Comparison of ENCODE assay signal across 10 cellular contexts in the genomic region with DNA sequence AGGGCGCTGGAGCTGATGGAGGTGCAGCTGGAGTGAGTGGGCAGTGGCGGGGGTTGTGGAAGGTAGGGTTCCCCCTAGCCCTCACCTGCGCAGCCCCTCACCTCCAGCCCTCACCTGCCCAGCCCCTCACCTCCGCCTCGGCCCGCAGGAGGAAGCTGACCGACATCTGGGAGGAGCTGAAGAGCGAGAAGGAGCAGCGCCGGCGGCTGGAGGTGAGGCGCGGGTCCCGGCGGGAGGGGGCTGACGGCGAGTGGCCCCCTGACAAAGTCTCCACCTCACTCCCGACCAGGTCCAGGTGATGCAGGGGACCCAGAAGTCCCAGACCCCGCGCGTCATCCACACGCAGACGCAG. TPM values are rescaled to one million over a fixed set of nuclear protein-coding genes. Genes with fewer than 3 reads are reported as not detected.
A peak's percentile ranks its signal among the peaks of the same experiment; 100 is the strongest.
DNase-seq lines count a peak whose midpoint lies in the region; ATAC-seq, FAIRE-seq and TF ChIP-seq lines count a peak whose summit lies in the region.
"Had no signal": no experiment of that assay in that cellular context is flagged by ENCODE, and none has a peak within 500 bp of the region (broad histone marks: within the 10 kb centered on the region; RNA-seq: fewer than 3 reads in every experiment).

No MANE protein-coding gene starts in this region.

- H3K4me2 ChIP-seq in GM12878 (ENCODE audit: control insufficient read depth, insufficient read depth): peak overlapping the region; percentile 89
- H3K4me2 ChIP-seq: A549 had no signal

- BruUV-seq in GM12878 (replicated peaks; lab: Mats Ljungman, UMichigan): TSS peak; percentile 35

- TF ChIP-seq RAD21 in GM12878 (IDR thresholded peaks at IDR 0.05; ENCODE audit: insufficient read depth, low read depth, low read length): no peak

- peak overlapping the region; percentile 28 for H2AFZ ChIP-seq in GM12878 (ENCODE audit: control insufficient read depth, low read depth, low read length)

- TF ChIP-seq EP300 in GM12878 (IDR thresholded peaks at IDR 0.05; ENCODE audit: borderline replicate concordance in 1 of 2, control insufficient read depth in 1 of 2, low read depth in 2 of 2, low read length in 2 of 2): no peak

- H3K27me3 Mint-ChIP-seq in T-helper 2 cell treated with Interferon-gamma antibody and Interleukin-4, amounts not matched to agents 5 μg/mL and 100 μg/mL, for 36 hours (ENCODE audit: low read depth): peaks cover 3% of the 10 kb centered on the region

- WGBS in GM12878 (ENCODE audit: insufficient coverage, insufficient replicate concordance, low lambda C conversion rate, missing lambda C conversion rate): 8% methylated on average over 23 of the region's 23 CpGs
- WGBS in right lobe of liver (ENCODE audit: insufficient coverage, low coverage, low lambda C conversion rate, missing lambda C conversion rate): 33% methylated on average over 1 of the region's 23 CpGs

- no peaks in the 10 kb centered on the region; the same call in 1 of the 2 replicates for H4K20me1 ChIP-seq in GM12878 (ENCODE audit: control insufficient read depth, insufficient read depth)

- RAD21 ChIA-PET in GM12878 (lab: Charles Lee; ENCODE audit: unreplicated experiment): no interaction called here

- no peaks in the 10 kb centered on the region for H3K36me3 ChIP-seq in GM12878 (ENCODE audit: control insufficient read depth in 2 of 2, insufficient read depth in 2 of 2, low read length in 1 of 2)
- H3K36me3 ChIP-seq in right lobe of liver: no peaks in the 10 kb centered on the region
- no peaks in the 10 kb centered on the region for H3K36me3 ChIP-seq in thoracic aorta
- no peaks in the 10 kb centered on the region for H3K36me3 ChIP-seq in mucosa of descending colon (ENCODE audit: low read depth)

- no peak for FAIRE-seq in GM12878 (lab: Jason Lieb, UNC)
- FAIRE-seq: A549 had no signal

- H3K27ac ChIP-seq in GM12878 (ENCODE audit: control insufficient read depth, insufficient read depth): no peak overlapping the region
- H3K27ac ChIP-seq in right lobe of liver: no peak overlapping the region
- peak overlapping the region; percentile 87 to 99 for H3K27ac ChIP-seq in thoracic aorta
- H3K27ac ChIP-seq: A549 had no signal

- SMC1A ChIA-PET in GM12878 (lab: Charles Lee; ENCODE audit: uncharacterized antibody, unreplicated experiment): no interaction called here

- intact Hi-C loops in GM12878 (cut with micrococcal nuclease; ENCODE audit: unreplicated experiment) (no loop called here), right lobe of liver (cut with DNase I) (no loop called here), mucosa of descending colon (cut with DNase I, micrococcal nuclease) (no loop called here)

- peaks cover 24% of the 10 kb centered on the region for H3K4me1 ChIP-seq in GM12878 (ENCODE audit: control insufficient read depth, insufficient read depth, low read length)
- H3K4me1 ChIP-seq in right lobe of liver: peaks cover 0 to 10% (median 4%) of the 10 kb centered on the region in 4 donors
- peaks cover 25 to 35% of the 10 kb centered on the region in 2 donors for H3K4me1 ChIP-seq in thoracic aorta (ENCODE audit: control insufficient read depth in 1 of 2, low read depth in 2 of 2)
- peaks cover 20% of the 10 kb centered on the region for H3K4me1 ChIP-seq in mucosa of descending colon (ENCODE audit: low read depth)

- TF ChIP-seq POLR2A in GM12878 (IDR thresholded peaks at IDR 0.05; ENCODE audit: low read depth, low read length): no peak
- TF ChIP-seq POLR2A in right lobe of liver (IDR thresholded peaks at IDR 0.05): no peak

- H3K9ac ChIP-seq in GM12878 (ENCODE audit: control insufficient read depth, insufficient read depth, low read length): no peak overlapping the region; the same call in 1 of the 2 replicates

- ATAC-seq in GM12878 (no peak), right lobe of liver (no peak), thoracic aorta (ENCODE audit: insufficient number of reproducible peaks, low FRiP score, low read depth) (no peak), mucosa of descending colon (no peak)
- ATAC-seq: A549 had no signal

- peaks cover 11% of the 10 kb centered on the region for H3K36me3 Mint-ChIP-seq in T-helper 2 cell treated with Interferon-gamma antibody and Interleukin-4, amounts not matched to agents 5 μg/mL and 100 μg/mL, for 36 hours (ENCODE audit: low read depth)

- H3K4me3 Mint-ChIP-seq in T-helper 2 cell treated with Interferon-gamma antibody and Interleukin-4, amounts not matched to agents 5 μg/mL and 100 μg/mL, for 36 hours: peak overlapping the region; percentile 27

- no peaks in the 10 kb centered on the region for H3K9me3 ChIP-seq in GM12878 (replicated peaks; ENCODE audit: control insufficient read depth, insufficient read depth, low read length)
- no peaks in the 10 kb centered on the region for H3K9me3 ChIP-seq in right lobe of liver
- no peaks in the 10 kb centered on the region for H3K9me3 ChIP-seq in thoracic aorta
- no peaks in the 10 kb centered on the region for H3K9me3 ChIP-seq in mucosa of descending colon
- H3K9me3 ChIP-seq: A549 had no signal

- TF ChIP-seq CTCF in GM12878 (IDR thresholded peaks at IDR 0.05 in 2 of 3, conservative IDR thresholded peaks at IDR 0.05 in 1 of 3; ENCODE audit: control insufficient read depth in 2 of 3, extremely low read depth in 1 of 3, insufficient read depth in 1 of 3, low read depth in 3 of 3, low read length in 3 of 3): no peak
- TF ChIP-seq CTCF in right lobe of liver (IDR thresholded peaks at IDR 0.05): no peak
- TF ChIP-seq CTCF in thoracic aorta (IDR thresholded peaks at IDR 0.05): no peak
- no peak for TF ChIP-seq CTCF in mucosa of descending colon (IDR thresholded peaks at IDR 0.05)

- POLR2A ChIA-PET in GM12878 (lab: Charles Lee): no interaction called here

- peak overlapping the region; percentile 32; the same call in 1 of the 2 replicates for H3K4me3 ChIP-seq in GM12878
- peak overlapping the region in 2 of 3 donors; percentile 2 to 64 for H3K4me3 ChIP-seq in right lobe of liver
- peak overlapping the region; percentile 99 for H3K4me3 ChIP-seq in thoracic aorta
- H3K4me3 ChIP-seq in mucosa of descending colon: no peak overlapping the region
- H3K4me3 ChIP-seq: A549 had no signal

- no peak for DNase-seq in T-helper 2 cell treated with Interferon-gamma antibody and Interleukin-4, amounts not matched to agents 5 μg/mL and 100 μg/mL, for 36 hours (ENCODE audit: low spot score)
- no peak for DNase-seq in T-helper 2 cell
- DNase-seq in GM12878 (ENCODE audit: low read depth, low spot score): no peak
- DNase-seq in right lobe of liver: no peak
- DNase-seq in thoracic aorta (ENCODE audit: low spot score): no peak
- no peak for DNase-seq in mucosa of descending colon
- no peak for DNase-seq in dedifferentiated amniotic fluid mesenchymal stem cell (ENCODE audit: extremely low spot score)
- no peak for DNase-seq in stimulated activated CD4-positive, alpha-beta T cell treated with anti-CD3 and anti-CD28 coated beads, Interleukin-2, amount 100 ng/mL, for 24 hours
- DNase-seq: NK-92 treated with Interleukin-12 subunit alpha and Interleukin-12 subunit beta, amount 100 ng/mL, for 24 hours had no signal

- H3K27me3 ChIP-seq in GM12878 (replicated peaks in 1 of 2; ENCODE audit: control insufficient read depth in 2 of 2, insufficient read depth in 2 of 2, low read length in 1 of 2): no peaks in the 10 kb centered on the region
- no peaks in the 10 kb centered on the region for H3K27me3 ChIP-seq in right lobe of liver
- H3K27me3 ChIP-seq in thoracic aorta (replicated peaks; ENCODE audit: insufficient read depth): no peaks in the 10 kb centered on the region

- H3K9me3 Mint-ChIP-seq in T-helper 2 cell treated with Interferon-gamma antibody and Interleukin-4, amounts not matched to agents 5 μg/mL and 100 μg/mL, for 36 hours: no peaks in the 10 kb centered on the region

- H3K79me2 ChIP-seq in GM12878 (ENCODE audit: control insufficient read depth, insufficient read depth, low read length): no peaks in the 10 kb centered on the region

- CTCF ChIA-PET in GM12878 (lab: Yijun Ruan, JAX): no interaction called here

- in situ Hi-C loops in GM12878 (cut with MboI): no loop called here

- H3K4me1 Mint-ChIP-seq in T-helper 2 cell treated with Interferon-gamma antibody and Interleukin-4, amounts not matched to agents 5 μg/mL and 100 μg/mL, for 36 hours (ENCODE audit: low read depth): peaks cover 17% of the 10 kb centered on the region

- no peak overlapping the region for H3K27ac Mint-ChIP-seq in T-helper 2 cell treated with Interferon-gamma antibody and Interleukin-4, amounts not matched to agents 5 μg/mL and 100 μg/mL, for 36 hours

RNA-seq across cellular contexts. Expression of gene EVA1B, which starts 2.7 kb away (rescaled TPM):
- 1.2 TPM in 1 of 2 replicates, not detected in the other for total RNA-seq in GM12878 (2013; cell fraction: nucleolus; rRNA removed)
- 6.4 and 6.9 TPM in 2 replicates for total RNA-seq in GM12878 (2014; rRNA removed)
- 0.32 and 0.45 TPM in 2 replicates for total RNA-seq in GM12878 (2014; rRNA removed; fragmentation: Illumina TruSeq; extraction: Trizol)
- 5.3 and 6.1 TPM in 2 replicates for total RNA-seq in GM12878 (2021)
- polyA plus RNA-seq in GM12878 (2011; ENCODE audit: low read depth): 2.1 TPM
- 0.58 TPM in 1 of 2 replicates, not detected in the other for polyA plus RNA-seq in GM12878 (2011; rRNA removed)
- 1.5 and 2.1 TPM in 2 replicates for polyA plus RNA-seq in GM12878 (2011; cell fraction: cytosol; rRNA removed)
- polyA plus RNA-seq in GM12878 (2011; cell fraction: nucleus; rRNA removed): 1.0 TPM in 2 replicates
- polyA plus RNA-seq in GM12878 (2012): 9.5 and 12.8 TPM in 2 replicates
- not detected in 2 replicates for polyA plus RNA-seq in GM12878 (2014; fragmentation: Illumina TruSeq; extraction: Trizol)
- under 1 TPM in 1 of 2 experiments, not detected in 1; 0.15 TPM for polyA plus RNA-seq in GM12878 (2014; fragmentation: Nextera tagmentation; extraction: Ambion mirVana)
- polyA plus RNA-seq in GM12878 (2014; rRNA removed): 3.4 and 6.7 TPM in 2 replicates
- polyA plus RNA-seq in GM12878 (2016; fragmentation: Nextera tagmentation; extraction: Ambion mirVana): 1 to 10 TPM; 2.7 to 3.2 TPM
- 0.21 TPM in 1 of 2 replicates, not detected in the other for polyA minus RNA-seq in GM12878 (2011; rRNA and poly(A)+ RNA removed)
- polyA minus RNA-seq in GM12878 (2011; cell fraction: cytosol; rRNA and poly(A)+ RNA removed): not detected in 2 replicates
- not detected in 2 replicates for polyA minus RNA-seq in GM12878 (2011; cell fraction: nucleus; rRNA and poly(A)+ RNA removed)
- total RNA-seq in right lobe of liver: 10 to 100 TPM in 2 of 6 experiments, 1 to 10 TPM in 4; 3.2 to 20.6 (median 5.1) TPM
- 100 to 1,000 TPM; 107 to 189 TPM for total RNA-seq in thoracic aorta
- 10 to 100 TPM in 1 of 3 donors, 1 to 10 TPM in 2; 1.5 to 17.6 (median 8.2) TPM for total RNA-seq in mucosa of descending colon

RNA-seq across cellular contexts. Expression of gene SH3D21, which starts 14.6 kb away (rescaled TPM):
- 31.8 and 32.6 TPM in 2 replicates for total RNA-seq in GM12878 (2013; cell fraction: nucleolus; rRNA removed)
- total RNA-seq in GM12878 (2014; rRNA removed): 1.9 and 3.2 TPM in 2 replicates
- total RNA-seq in GM12878 (2014; rRNA removed; fragmentation: Illumina TruSeq; extraction: Trizol): 2.1 and 2.4 TPM in 2 replicates
- 4.9 and 5.5 TPM in 2 replicates for total RNA-seq in GM12878 (2021)
- 17.9 TPM for polyA plus RNA-seq in GM12878 (2011; ENCODE audit: low read depth)
- 2.1 and 2.5 TPM in 2 replicates for polyA plus RNA-seq in GM12878 (2011; rRNA removed)
- polyA plus RNA-seq in GM12878 (2011; cell fraction: cytosol; rRNA removed): 1.9 and 2.3 TPM in 2 replicates
- 24.3 and 33.9 TPM in 2 replicates for polyA plus RNA-seq in GM12878 (2011; cell fraction: nucleus; rRNA removed)
- polyA plus RNA-seq in GM12878 (2012): 17.2 and 21.1 TPM in 2 replicates
- 2.3 and 5.1 TPM in 2 replicates for polyA plus RNA-seq in GM12878 (2014; fragmentation: Illumina TruSeq; extraction: Trizol)
- under 1 TPM; 0.06 to 0.11 TPM for polyA plus RNA-seq in GM12878 (2014; fragmentation: Nextera tagmentation; extraction: Ambion mirVana)
- 5.7 and 5.9 TPM in 2 replicates for polyA plus RNA-seq in GM12878 (2014; rRNA removed)
- 1 to 10 TPM in 1 of 2 experiments, under 1 TPM in 1; 0.19 to 2.1 TPM for polyA plus RNA-seq in GM12878 (2016; fragmentation: Nextera tagmentation; extraction: Ambion mirVana)
- 0.88 and 4.3 TPM in 2 replicates for polyA minus RNA-seq in GM12878 (2011; rRNA and poly(A)+ RNA removed)
- 0.62 and 1.7 TPM in 2 replicates for polyA minus RNA-seq in GM12878 (2011; cell fraction: cytosol; rRNA and poly(A)+ RNA removed)
- 4.8 and 7.2 TPM in 2 replicates for polyA minus RNA-seq in GM12878 (2011; cell fraction: nucleus; rRNA and poly(A)+ RNA removed)
- total RNA-seq in right lobe of liver: 1 to 10 TPM in 4 of 6 experiments, under 1 TPM in 2; 0.50 to 5.1 (median 1.2) TPM
- 1 to 10 TPM; 3.9 to 5.6 TPM for total RNA-seq in thoracic aorta
- 10 to 100 TPM; 12.3 to 18.0 (median 14.2) TPM for total RNA-seq in mucosa of descending colon

Comparison
In these comparisons a context has a peak if more than half of its experiments do, and no peak if none do; other contexts are left out.
1. H3K27ac ChIP-seq: peak in thoracic aorta (2 of 2); none in GM12878 (single experiment) and right lobe of liver (0 of 3).
2. RNA of gene EVA1B, which starts 2.7 kb away (total RNA-seq): 107 to 189 TPM in thoracic aorta; 1.5 to 17.6 TPM in mucosa of descending colon, 3.2 to 20.6 TPM in right lobe of liver and 0.32 to 6.9 TPM in GM12878; every median in the first group is over 4 times any median in the second.